ENCODE assay signal across 20 cellular contexts in genomic region chr4:8259743-8260430, GRCh38. TPM values are rescaled to one million over a fixed set of nuclear protein-coding genes. Genes with fewer than 3 reads are reported as not detected.
DNase-seq lines count a peak whose midpoint lies in the region; TF ChIP-seq lines count a peak whose summit lies in the region.
"Had no signal": no experiment of that assay in that cellular context is flagged by ENCODE, and none has a peak within 500 bp of the region (broad histone marks: within the 10 kb centered on the region; RNA-seq: fewer than 3 reads in every experiment).

No MANE protein-coding gene starts in this region.

- H3K4me1 ChIP-seq in BLaER1 treated with 17β-estradiol and CSF1 and Interleukin-3, amounts not matched to agents 10 nM and 100 nM = peaks cover 45 to 74% (median 71%) of the 10 kb centered on the region in 10 experiments
- peaks cover 0 to 15% (median 7%) of the 10 kb centered on the region in 4 donors for H3K4me1 ChIP-seq in sigmoid colon
- H3K4me1 ChIP-seq: BE2C, Peyer's patch had no signal

- H3K4me3 Mint-ChIP-seq in glutamatergic neuron (ENCODE audit: unreplicated experiment) = no peak overlapping the region
- H3K4me3 Mint-ChIP-seq: CD4-positive, alpha-beta memory T cell; T-cell had no signal

- H3K36me3 Mint-ChIP-seq in glutamatergic neuron (ENCODE audit: unreplicated experiment) = no peaks in the 10 kb centered on the region
- H3K36me3 Mint-ChIP-seq: CD4-positive, alpha-beta memory T cell; T-cell had no signal

- peaks cover 4% of the 10 kb centered on the region for H3K9me3 Mint-ChIP-seq in glutamatergic neuron (ENCODE audit: unreplicated experiment)
- H3K9me3 Mint-ChIP-seq: CD4-positive, alpha-beta memory T cell; T-cell had no signal

- no peaks in the 10 kb centered on the region for H4K20me1 ChIP-seq in BLaER1 treated with 17β-estradiol and CSF1 and Interleukin-3, amounts not matched to agents 10 nM and 100 nM

- H3K27me3 ChIP-seq in BLaER1 treated with 17β-estradiol and CSF1 and Interleukin-3, amounts not matched to agents 10 nM and 100 nM = peaks cover 0 to 3% (median 0%) of the 10 kb centered on the region in 11 experiments; a peak in 2 of 22 replicates
- H3K27me3 ChIP-seq in sigmoid colon = no peaks in the 10 kb centered on the region
- H3K27me3 ChIP-seq: BE2C, MG63, Peyer's patch had no signal

- no peak for TF ChIP-seq CTCF in glutamatergic neuron (IDR thresholded peaks at IDR 0.05; ENCODE audit: partially characterized antibody, unreplicated experiment)
- TF ChIP-seq CTCF in sigmoid colon (IDR thresholded peaks at IDR 0.05) = no peak

- H3K9ac ChIP-seq in BLaER1 treated with 17β-estradiol and CSF1 and Interleukin-3, amounts not matched to agents 10 nM and 100 nM = no peak overlapping the region

- TF ChIP-seq EP300 in sigmoid colon (IDR thresholded peaks at IDR 0.05) = no peak

- 69 to 83% methylated on average over 11 of the region's 11 CpGs for WGBS in sigmoid colon, 2 donors

- peak overlapping the region; percentile 70 to 92 (median 82) for H3K4me2 ChIP-seq in BLaER1 treated with 17β-estradiol and CSF1 and Interleukin-3, amounts not matched to agents 10 nM and 100 nM

- H3K36me3 ChIP-seq in BLaER1 treated with 17β-estradiol and CSF1 and Interleukin-3, amounts not matched to agents 10 nM and 100 nM = no peaks in the 10 kb centered on the region
- no peaks in the 10 kb centered on the region for H3K36me3 ChIP-seq in sigmoid colon
- H3K36me3 ChIP-seq: BE2C, MG63, Peyer's patch had no signal

- peaks cover 9% of the 10 kb centered on the region for H3K27me3 Mint-ChIP-seq in glutamatergic neuron (ENCODE audit: unreplicated experiment)

- H3K9me3 ChIP-seq in BLaER1 treated with 17β-estradiol and CSF1 and Interleukin-3, amounts not matched to agents 10 nM and 100 nM (replicated peaks in 1 of 11) = no peaks in the 10 kb centered on the region
- no peaks in the 10 kb centered on the region for H3K9me3 ChIP-seq in sigmoid colon
- H3K9me3 ChIP-seq: BE2C, MG63, Peyer's patch had no signal

- intact Hi-C loops in sigmoid colon (cut with DNase I) = no loop called here

- no peak for TF ChIP-seq POLR2A in sigmoid colon (IDR thresholded peaks at IDR 0.05)

- no peak overlapping the region for H3K27ac ChIP-seq in BLaER1 treated with 17β-estradiol and CSF1 and Interleukin-3, amounts not matched to agents 10 nM and 100 nM
- H3K27ac ChIP-seq in sigmoid colon = peak overlapping the region; percentile 38 to 73 (median 68)

- no peak overlapping the region for H3K4me3 ChIP-seq in BLaER1 treated with 17β-estradiol and CSF1 and Interleukin-3, amounts not matched to agents 10 nM and 100 nM
- no peak overlapping the region for H3K4me3 ChIP-seq in sigmoid colon
- H3K4me3 ChIP-seq: MG63, Peyer's patch had no signal

- peaks cover 7% of the 10 kb centered on the region for H3K4me1 Mint-ChIP-seq in glutamatergic neuron (ENCODE audit: low read depth, unreplicated experiment)

- DNase-seq in NCI-H82 treated with DMSO at 0.1 percent for 48 hours (lab: John Stamatoyannopoulos, UW; ENCODE audit: unreplicated experiment) = peak; percentile 50
- DNase-seq in glutamatergic neuron = no peak
- DNase-seq in sigmoid colon = no peak
- no peak for DNase-seq in NCI-H748 (lab: John Stamatoyannopoulos, UW; ENCODE audit: unreplicated experiment)
- DNase-seq in GM19240 (ENCODE audit: insufficient read length, low spot score) = no peak
- no peak for DNase-seq in NCI-H526 (lab: John Stamatoyannopoulos, UW)
- DNase-seq: CD4-positive, alpha-beta memory T cell; GDM1; Kasumi-1; NCI-H1436; NCI-H187 treated with DMSO at 0.1 percent for 48 hours; NCI-H2107; NCI-H446 treated with DMSO at 0.1 percent for 48 hours; NCI-H69; T-cell had no signal

- peak overlapping the region; percentile 20 for H3K27ac Mint-ChIP-seq in glutamatergic neuron (ENCODE audit: unreplicated experiment)
- H3K27ac Mint-ChIP-seq: CD4-positive, alpha-beta memory T cell; T-cell had no signal

RNA-seq across cellular contexts. Expression of gene HTRA3, which starts 9.7 kb away (rescaled TPM):
- total RNA-seq in glutamatergic neuron (ENCODE audit: unreplicated experiment) (0.64 TPM), sigmoid colon (10 to 100 TPM; 14.5 to 49.6 (median 32.1) TPM)
- polyA plus RNA-seq in sigmoid colon = 1 to 10 TPM; 1.2 to 5.0 (median 3.6) TPM
- total RNA-seq: CD4-positive, alpha-beta memory T cell; OCI-LY7 had no signal
- polyA plus RNA-seq: CD4-positive, alpha-beta memory T cell had no signal

Comparison
In these comparisons a context has a peak if more than half of its experiments do, and no peak if none do; other contexts are left out.
1. H3K27ac ChIP-seq: peak in sigmoid colon (4 of 4); none in BLaER1 treated with 17β-estradiol and CSF1 and Interleukin-3, amounts not matched to agents 10 nM and 100 nM (0 of 11).